Comparison of ENCODE assay signal across 10 cellular contexts in the genomic region with DNA sequence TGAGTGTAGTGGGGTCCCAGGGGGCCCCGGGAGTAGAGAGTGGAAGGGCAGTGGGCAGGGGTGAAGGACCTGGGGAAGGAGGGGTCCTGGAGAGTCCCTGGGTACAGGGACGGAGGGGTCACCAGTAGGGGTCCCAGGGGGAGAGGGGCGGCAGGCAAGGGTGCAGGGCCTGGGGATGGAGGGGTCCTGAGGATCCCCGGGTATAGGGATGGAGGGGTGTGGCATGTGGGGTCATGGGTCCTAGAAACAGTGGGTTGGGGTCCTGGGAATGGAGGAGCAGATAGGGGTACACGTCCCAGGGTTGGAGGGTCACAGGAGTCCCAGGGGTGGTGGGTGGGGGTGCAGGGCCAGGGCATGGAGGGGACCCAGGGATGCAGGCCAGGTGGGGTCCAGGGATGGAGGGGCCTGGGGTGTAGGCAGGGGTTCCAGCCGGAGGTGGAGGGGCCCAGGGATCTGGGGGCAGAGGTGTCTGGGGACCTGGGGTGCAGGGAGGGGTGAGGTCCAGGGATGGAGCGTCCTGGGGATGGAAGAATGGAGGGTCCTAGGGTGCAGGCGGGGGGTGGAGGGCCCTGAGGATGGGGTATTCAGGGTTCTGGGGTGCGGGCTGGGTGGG. TPM values are rescaled to one million over a fixed set of nuclear protein-coding genes. Genes with fewer than 3 reads are reported as not detected.
A peak's percentile ranks its signal among the peaks of the same experiment; 100 is the strongest.
DNase-seq lines count a peak whose midpoint lies in the region; ATAC-seq and TF ChIP-seq lines count a peak whose summit lies in the region.
"Had no signal": no experiment of that assay in that cellular context is flagged by ENCODE, and none has a peak within 500 bp of the region (broad histone marks: within the 10 kb centered on the region; RNA-seq: fewer than 3 reads in every experiment).

No MANE protein-coding gene starts in this region.

- H3K27ac Mint-ChIP-seq in activated CD8-positive, alpha-beta T cell treated with anti-CD3 and anti-CD28 coated beads, Interleukin-2, amount 10 ng/mL, durations not matched to agents 7 days and 5 days = no peak overlapping the region
- H3K27ac Mint-ChIP-seq in glutamatergic neuron (ENCODE audit: unreplicated experiment) = no peak overlapping the region
- peak overlapping the region; percentile 76 for H3K27ac Mint-ChIP-seq in stimulated activated memory B cell treated with anti-CD40 and anti-IgM and Interleukin-4, amounts not matched to agents 10 μg/mL and 1 μg/mL and 100 μg/mL, for 72 hours

- TF ChIP-seq CTCF in HEK293 (tag by site-specific recombination; IDR thresholded peaks at IDR 0.05) (no peak), glutamatergic neuron (IDR thresholded peaks at IDR 0.05; ENCODE audit: partially characterized antibody, unreplicated experiment) (no peak)

- peak overlapping the region; percentile 79 for H3K4me3 ChIP-seq in HEK293 (ENCODE audit: low read depth, low read length)

- H3K27ac ChIP-seq in HEK293 (ENCODE audit: extremely low read depth, low read depth, low read length) = no peak overlapping the region
- H3K27ac ChIP-seq: pancreas had no signal

- no peak for ATAC-seq in activated CD8-positive, alpha-beta T cell treated with anti-CD3 and anti-CD28 coated beads, Interleukin-2, amount 10 ng/mL, durations not matched to agents 7 days and 5 days
- ATAC-seq in stimulated activated memory B cell treated with anti-CD40 and anti-IgM and Interleukin-4, amounts not matched to agents 10 μg/mL and 1 μg/mL and 100 μg/mL, for 72 hours = peak; percentile 44
- no peak for ATAC-seq in GM21529 (IDR thresholded peaks at IDR 0.05; ENCODE audit: unreplicated experiment)
- ATAC-seq in HG03135 (IDR thresholded peaks at IDR 0.05; ENCODE audit: unreplicated experiment) = no peak
- ATAC-seq in HG02870 (IDR thresholded peaks at IDR 0.05; ENCODE audit: unreplicated experiment) = no peak
- ATAC-seq in HG03520 (IDR thresholded peaks at IDR 0.05; ENCODE audit: unreplicated experiment) = no peak

- H3K36me3 Mint-ChIP-seq in activated CD8-positive, alpha-beta T cell treated with anti-CD3 and anti-CD28 coated beads, Interleukin-2, amount 10 ng/mL, durations not matched to agents 7 days and 5 days (ENCODE audit: low read depth) = peaks cover 11% of the 10 kb centered on the region
- no peaks in the 10 kb centered on the region for H3K36me3 Mint-ChIP-seq in glutamatergic neuron (ENCODE audit: unreplicated experiment)
- H3K36me3 Mint-ChIP-seq in stimulated activated memory B cell treated with anti-CD40 and anti-IgM and Interleukin-4, amounts not matched to agents 10 μg/mL and 1 μg/mL and 100 μg/mL, for 72 hours = peaks cover 30% of the 10 kb centered on the region

- peaks cover 12% of the 10 kb centered on the region for H3K4me1 Mint-ChIP-seq in activated CD8-positive, alpha-beta T cell treated with anti-CD3 and anti-CD28 coated beads, Interleukin-2, amount 10 ng/mL, durations not matched to agents 7 days and 5 days (ENCODE audit: low read depth)
- H3K4me1 Mint-ChIP-seq in glutamatergic neuron (ENCODE audit: low read depth, unreplicated experiment) = no peaks in the 10 kb centered on the region
- H3K4me1 Mint-ChIP-seq in stimulated activated memory B cell treated with anti-CD40 and anti-IgM and Interleukin-4, amounts not matched to agents 10 μg/mL and 1 μg/mL and 100 μg/mL, for 72 hours = peaks cover 48% of the 10 kb centered on the region

- CTCF ChIA-PET in HEK293 (lab: Yijun Ruan, JAX) = no interaction called here
- CTCF ChIA-PET in activated CD8-positive, alpha-beta T cell treated with anti-CD3 and anti-CD28 coated beads, Interleukin-2, amount 10 ng/mL, durations not matched to agents 7 days and 5 days (lab: Charles Lee) = no interaction called here

- no peaks in the 10 kb centered on the region for H3K9me3 ChIP-seq in HEK293 (ENCODE audit: control insufficient read depth, insufficient read depth, low read depth, low read length)
- H3K9me3 ChIP-seq: pancreas had no signal

- no peak for DNase-seq in activated CD8-positive, alpha-beta T cell treated with anti-CD3 and anti-CD28 coated beads, Interleukin-2, amount 10 ng/mL, durations not matched to agents 7 days and 5 days
- peak; percentile 24 for DNase-seq in glutamatergic neuron
- DNase-seq: SIG-M5 had no signal

- POLR2A ChIA-PET in HEK293 (lab: Yijun Ruan, JAX) = no interaction called here
- POLR2A ChIA-PET in activated CD8-positive, alpha-beta T cell treated with anti-CD3 and anti-CD28 coated beads, Interleukin-2, amount 10 ng/mL, durations not matched to agents 7 days and 5 days (lab: Charles Lee) = no interaction called here

- peaks cover 4 to 22% of the 10 kb centered on the region in 2 experiments; a peak in 2 of 3 replicates for H3K36me3 ChIP-seq in HEK293 (ENCODE audit: control insufficient read depth in 2 of 2, insufficient read depth in 1 of 2, low read length in 2 of 2)
- H3K36me3 ChIP-seq: pancreas had no signal

- no peaks in the 10 kb centered on the region for H3K9me3 Mint-ChIP-seq in activated CD8-positive, alpha-beta T cell treated with anti-CD3 and anti-CD28 coated beads, Interleukin-2, amount 10 ng/mL, durations not matched to agents 7 days and 5 days (ENCODE audit: insufficient read depth)
- H3K9me3 Mint-ChIP-seq in glutamatergic neuron (ENCODE audit: unreplicated experiment) = peaks cover 3% of the 10 kb centered on the region
- H3K9me3 Mint-ChIP-seq in stimulated activated memory B cell treated with anti-CD40 and anti-IgM and Interleukin-4, amounts not matched to agents 10 μg/mL and 1 μg/mL and 100 μg/mL, for 72 hours = no peaks in the 10 kb centered on the region

- no peaks in the 10 kb centered on the region for H3K27me3 Mint-ChIP-seq in activated CD8-positive, alpha-beta T cell treated with anti-CD3 and anti-CD28 coated beads, Interleukin-2, amount 10 ng/mL, durations not matched to agents 7 days and 5 days (ENCODE audit: low read depth)
- peaks cover 2% of the 10 kb centered on the region for H3K27me3 Mint-ChIP-seq in glutamatergic neuron (ENCODE audit: unreplicated experiment)
- no peaks in the 10 kb centered on the region for H3K27me3 Mint-ChIP-seq in stimulated activated memory B cell treated with anti-CD40 and anti-IgM and Interleukin-4, amounts not matched to agents 10 μg/mL and 1 μg/mL and 100 μg/mL, for 72 hours

- H3K4me1 ChIP-seq in HEK293 (ENCODE audit: control insufficient read depth, insufficient read depth, low read length) = no peaks in the 10 kb centered on the region
- H3K4me1 ChIP-seq: pancreas had no signal

- H3K4me3 Mint-ChIP-seq in activated CD8-positive, alpha-beta T cell treated with anti-CD3 and anti-CD28 coated beads, Interleukin-2, amount 10 ng/mL, durations not matched to agents 7 days and 5 days = peak overlapping the region; percentile 73
- H3K4me3 Mint-ChIP-seq in glutamatergic neuron (ENCODE audit: unreplicated experiment) = peak overlapping the region; percentile 49
- H3K4me3 Mint-ChIP-seq in stimulated activated memory B cell treated with anti-CD40 and anti-IgM and Interleukin-4, amounts not matched to agents 10 μg/mL and 1 μg/mL and 100 μg/mL, for 72 hours = peak overlapping the region; percentile 84

TF ChIP-seq in HEK293, 187 proteins besides CTCF, POLR2A, EP300 and RAD21:
- TF ChIP-seq, protein P1, sequence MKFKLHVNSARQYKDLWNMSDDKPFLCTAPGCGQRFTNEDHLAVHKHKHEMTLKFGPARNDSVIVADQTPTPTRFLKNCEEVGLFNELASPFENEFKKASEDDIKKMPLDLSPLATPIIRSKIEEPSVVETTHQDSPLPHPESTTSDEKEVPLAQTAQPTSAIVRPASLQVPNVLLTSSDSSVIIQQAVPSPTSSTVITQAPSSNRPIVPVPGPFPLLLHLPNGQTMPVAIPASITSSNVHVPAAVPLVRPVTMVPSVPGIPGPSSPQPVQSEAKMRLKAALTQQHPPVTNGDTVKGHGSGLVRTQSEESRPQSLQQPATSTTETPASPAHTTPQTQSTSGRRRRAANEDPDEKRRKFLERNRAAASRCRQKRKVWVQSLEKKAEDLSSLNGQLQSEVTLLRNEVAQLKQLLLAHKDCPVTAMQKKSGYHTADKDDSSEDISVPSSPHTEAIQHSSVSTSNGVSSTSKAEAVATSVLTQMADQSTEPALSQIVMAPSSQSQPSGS (tag by site-specific recombination; IDR thresholded peaks at IDR 0.05; ENCODE audit: low read depth) = no peak
- TF ChIP-seq BCL11B (tag by site-specific recombination; IDR thresholded peaks at IDR 0.05; ENCODE audit: low read depth) (peak; percentile 78; the same call in 1 of the 2 replicates), ZNF777 (tag by site-specific recombination; IDR thresholded peaks at IDR 0.05; ENCODE audit: borderline replicate concordance) (no peak), BCL11A (tag by site-specific recombination; IDR thresholded peaks at IDR 0.05; ENCODE audit: low read depth) (peak; percentile 24; the same call in 1 of the 2 replicates)

RNA-seq across cellular contexts. Expression of a gene that starts 1.3 kb away (rescaled TPM):
- 10 to 100 TPM; 48.2 to 53.4 TPM for total RNA-seq in activated CD8-positive, alpha-beta T cell treated with anti-CD3 and anti-CD28 coated beads, Interleukin-2, amount 10 ng/mL, durations not matched to agents 7 days and 5 days
- 70.4 TPM for total RNA-seq in glutamatergic neuron (ENCODE audit: unreplicated experiment)

RNA-seq across cellular contexts. Expression of a gene that starts 36.9 kb away (rescaled TPM):
- total RNA-seq in activated CD8-positive, alpha-beta T cell treated with anti-CD3 and anti-CD28 coated beads, Interleukin-2, amount 10 ng/mL, durations not matched to agents 7 days and 5 days = 100 to 1,000 TPM; 332 to 348 TPM
- total RNA-seq in glutamatergic neuron (ENCODE audit: unreplicated experiment) = 149 TPM
